26 cellular contexts compared by ENCODE assay signal in the genomic region with DNA sequence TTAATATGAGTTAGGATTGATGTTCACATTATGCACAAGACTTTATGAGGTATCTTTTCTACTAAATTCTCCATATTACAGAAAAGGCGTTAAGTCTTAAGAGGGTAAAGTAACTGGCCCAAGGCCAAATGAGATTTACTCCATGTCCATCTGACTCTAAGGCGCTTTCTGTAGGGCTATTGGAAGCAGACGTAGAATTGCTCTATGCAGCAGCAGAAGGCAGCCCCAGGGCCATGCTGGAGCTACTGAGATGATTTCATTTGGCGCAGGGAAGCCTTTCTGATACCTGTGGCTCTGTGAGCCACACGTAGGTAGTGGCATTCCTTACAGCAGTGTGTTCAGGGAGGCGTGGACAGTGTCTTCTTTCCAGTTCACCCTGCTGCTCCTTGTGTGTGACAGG.
"Had no signal": no experiment of that assay in that cellular context is flagged by ENCODE, and none has a peak within 500 bp of the region (broad histone marks: within the 10 kb centered on the region; RNA-seq: fewer than 3 reads in every experiment).

No MANE protein-coding gene starts in this region.

- H3K36me3 Mint-ChIP-seq: natural killer cell; neural progenitor cell; stimulated activated effector memory CD8-positive, alpha-beta T cell treated with anti-CD3 and anti-CD28 coated beads, Interleukin-12 subunit alpha, Interleukin-12 subunit beta, amount 100 ng/mL, for 72 hours; stimulated activated naive B cell treated with anti-CD40 and anti-IgM and Interleukin-4, amounts not matched to agents 10 μg/mL and 1 μg/mL and 100 μg/mL, for 72 hours had no signal

- H3K27ac Mint-ChIP-seq: natural killer cell; nephron; neural progenitor cell; stimulated activated effector memory CD8-positive, alpha-beta T cell treated with anti-CD3 and anti-CD28 coated beads, Interleukin-12 subunit alpha, Interleukin-12 subunit beta, amount 100 ng/mL, for 72 hours; stimulated activated naive B cell treated with anti-CD40 and anti-IgM and Interleukin-4, amounts not matched to agents 10 μg/mL and 1 μg/mL and 100 μg/mL, for 72 hours; stimulated activated naive CD8-positive, alpha-beta T cell treated with anti-CD3 and anti-CD28 coated beads, Interleukin-15, Interleukin-2, amounts not matched to agents 100 ng/mL and 50 ng/mL, for 24 hours had no signal

- DNase-seq: natural killer cell; occipital lobe; pancreas; retina; right lobe of liver; sigmoid colon; small intestine; stimulated activated CD4-positive, alpha-beta T cell treated with anti-CD3 and anti-CD28 coated beads, Interleukin-15, amount 100 ng/mL, for 24 hours; stimulated activated CD4-positive, alpha-beta T cell treated with anti-CD3 and anti-CD28 coated beads, Interleukin-2, amount 100 ng/mL, for 24 hours; stimulated activated CD4-positive, alpha-beta T cell treated with anti-CD3 and anti-CD28 coated beads, Interleukin-2, amount 100 ng/mL, for 48 hours; stimulated activated CD4-positive, alpha-beta T cell treated with anti-CD3 and anti-CD28 coated beads, Interleukin-4, amount 100 ng/mL, for 24 hours; stimulated activated naive B cell treated with anti-CD40 and anti-IgM and Interleukin-4, amounts not matched to agents 10 μg/mL and 1 μg/mL and 100 μg/mL, for 72 hours; stimulated activated naive CD4-positive, alpha-beta T cell treated with Interleukin-2 at 50 U/mL for 16 hours; stomach; thyroid gland; trophoblast cell; upper lobe of left lung had no signal

- H3K4me1 Mint-ChIP-seq: natural killer cell; stimulated activated effector memory CD8-positive, alpha-beta T cell treated with anti-CD3 and anti-CD28 coated beads, Interleukin-12 subunit alpha, Interleukin-12 subunit beta, amount 100 ng/mL, for 72 hours had no signal

- H3K9me3 Mint-ChIP-seq: natural killer cell; neural progenitor cell; stimulated activated effector memory CD8-positive, alpha-beta T cell treated with anti-CD3 and anti-CD28 coated beads, Interleukin-12 subunit alpha, Interleukin-12 subunit beta, amount 100 ng/mL, for 72 hours; stimulated activated naive B cell treated with anti-CD40 and anti-IgM and Interleukin-4, amounts not matched to agents 10 μg/mL and 1 μg/mL and 100 μg/mL, for 72 hours; stimulated activated naive CD8-positive, alpha-beta T cell treated with anti-CD3 and anti-CD28 coated beads, Interleukin-15, Interleukin-2, amounts not matched to agents 100 ng/mL and 50 ng/mL, for 24 hours had no signal

- H3K27me3 ChIP-seq: neural progenitor cell, pancreas, right atrium auricular region, right lobe of liver, sigmoid colon, stomach, thyroid gland, tibial nerve, upper lobe of left lung, vagina had no signal

- H3K4me3 ChIP-seq: neural progenitor cell, pancreas, prostate gland, right atrium auricular region, right lobe of liver, sigmoid colon, stomach, thoracic aorta, thyroid gland, tibial nerve, upper lobe of left lung, vagina had no signal

- H3K27ac ChIP-seq: neural progenitor cell, pancreas, prostate gland, right atrium auricular region, right lobe of liver, sigmoid colon, stomach, thoracic aorta, thyroid gland, tibial nerve, upper lobe of left lung, vagina had no signal

- H3K4me1 ChIP-seq: neural progenitor cell, pancreas, prostate gland, right atrium auricular region, right lobe of liver, sigmoid colon, stomach, thyroid gland, tibial nerve, upper lobe of left lung, vagina had no signal

- H3K9ac ChIP-seq: neural progenitor cell had no signal

- ATAC-seq: natural killer cell; pancreas; right lobe of liver; stimulated activated effector memory CD8-positive, alpha-beta T cell treated with anti-CD3 and anti-CD28 coated beads, Interleukin-12 subunit alpha, Interleukin-12 subunit beta, amount 100 ng/mL, for 72 hours had no signal

- H3K4me3 Mint-ChIP-seq: natural killer cell; nephron; neural progenitor cell; stimulated activated effector memory CD8-positive, alpha-beta T cell treated with anti-CD3 and anti-CD28 coated beads, Interleukin-12 subunit alpha, Interleukin-12 subunit beta, amount 100 ng/mL, for 72 hours; stimulated activated naive B cell treated with anti-CD40 and anti-IgM and Interleukin-4, amounts not matched to agents 10 μg/mL and 1 μg/mL and 100 μg/mL, for 72 hours; stimulated activated naive CD8-positive, alpha-beta T cell treated with anti-CD3 and anti-CD28 coated beads, Interleukin-15, Interleukin-2, amounts not matched to agents 100 ng/mL and 50 ng/mL, for 24 hours had no signal

- H3K9me3 ChIP-seq: pancreas, prostate gland, right atrium auricular region, right lobe of liver, sigmoid colon, stomach, thoracic aorta, thyroid gland, tibial nerve, upper lobe of left lung, vagina had no signal

- H3K36me3 ChIP-seq: neural progenitor cell, pancreas, prostate gland, right atrium auricular region, right lobe of liver, sigmoid colon, stomach, thoracic aorta, thyroid gland, tibial nerve, upper lobe of left lung, vagina had no signal
